In the genomic region with DNA sequence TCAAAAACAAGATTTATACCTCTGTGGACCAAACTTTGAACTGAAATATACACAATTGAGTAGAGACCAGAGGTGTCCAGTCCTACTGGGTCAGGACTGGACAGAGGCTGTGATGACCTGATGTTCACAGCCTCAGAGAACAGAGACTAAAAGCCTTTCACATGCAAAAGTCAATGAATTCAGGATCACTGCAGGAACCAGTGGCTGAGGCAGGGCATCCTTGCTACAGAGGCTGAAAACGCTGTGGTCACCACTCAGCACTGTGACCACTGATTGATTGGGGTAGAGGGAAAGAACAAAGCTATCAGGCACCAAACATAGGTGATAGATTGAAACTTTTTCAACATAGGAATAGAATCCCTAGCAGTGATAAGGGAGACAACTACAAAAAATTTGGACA, we compare ENCODE assay signal across 33 cellular contexts.
"Had no signal": no experiment of that assay in that cellular context is flagged by ENCODE, and none has a peak within 500 bp of the region (broad histone marks: within the 10 kb centered on the region; RNA-seq: fewer than 3 reads in every experiment).

No MANE protein-coding gene starts in this region.

- H3K4me3 Mint-ChIP-seq: activated CD4-positive, alpha-beta memory T cell treated with anti-CD3 and anti-CD28 coated beads, Interleukin-2, amount 10 ng/mL, durations not matched to agents 7 days and 5 days; activated CD4-positive, alpha-beta T cell treated with anti-CD3 and anti-CD28 coated beads, Interleukin-2, amount 10 ng/mL, durations not matched to agents 7 days and 5 days; activated naive CD8-positive, alpha-beta T cell; nephron; stimulated activated effector memory CD8-positive, alpha-beta T cell treated with anti-CD3 and anti-CD28 coated beads, Interleukin-12 subunit alpha, Interleukin-12 subunit beta, amount 100 ng/mL, for 72 hours; stimulated activated naive CD8-positive, alpha-beta T cell treated with anti-CD3 and anti-CD28 coated beads, Interleukin-15, Interleukin-2, amounts not matched to agents 100 ng/mL and 50 ng/mL, for 24 hours; T-helper 1 cell treated with Interleukin-12 subunit alpha and Interleukin-12 subunit beta and Interleukin-4 antibody, amounts not matched to agents 30 μg/mL and 1 μg/mL, for 36 hours; type B pancreatic cell had no signal

- H3K9me3 Mint-ChIP-seq: activated CD4-positive, alpha-beta memory T cell treated with anti-CD3 and anti-CD28 coated beads, Interleukin-2, amount 10 ng/mL, durations not matched to agents 7 days and 5 days; activated CD4-positive, alpha-beta T cell treated with anti-CD3 and anti-CD28 coated beads, Interleukin-2, amount 10 ng/mL, durations not matched to agents 7 days and 5 days; nephron; stimulated activated effector memory CD8-positive, alpha-beta T cell treated with anti-CD3 and anti-CD28 coated beads, Interleukin-12 subunit alpha, Interleukin-12 subunit beta, amount 100 ng/mL, for 72 hours; stimulated activated naive CD8-positive, alpha-beta T cell treated with anti-CD3 and anti-CD28 coated beads, Interleukin-15, Interleukin-2, amounts not matched to agents 100 ng/mL and 50 ng/mL, for 24 hours; T-helper 1 cell treated with Interleukin-12 subunit alpha and Interleukin-12 subunit beta and Interleukin-4 antibody, amounts not matched to agents 30 μg/mL and 1 μg/mL, for 36 hours; type B pancreatic cell had no signal

- H3K4me2 ChIP-seq: hepatocyte had no signal

- FAIRE-seq: colon, pancreas, TTC549 had no signal

- H2AFZ ChIP-seq: hepatocyte had no signal

- DNase-seq: activated CD4-positive, alpha-beta memory T cell treated with anti-CD3 and anti-CD28 coated beads, Interleukin-2, amount 10 ng/mL, durations not matched to agents 7 days and 5 days; activated CD4-positive, alpha-beta T cell treated with anti-CD3 and anti-CD28 coated beads, Interleukin-2, amount 10 ng/mL, durations not matched to agents 7 days and 5 days; activated CD4-positive, CD25-positive, alpha-beta regulatory T cell treated with anti-CD3 and anti-CD28 coated beads, Interleukin-2, amount 50 U/mL, for 72 hours; activated CD8-positive, alpha-beta memory T cell treated with anti-CD3 and anti-CD28 coated beads, Interleukin-2, amount 50 U/mL, for 48 hours; activated effector memory CD4-positive, alpha-beta T cell treated with Interleukin-2 at 50 U/mL for 16 hours; activated naive CD4-positive, alpha-beta T cell treated with Interleukin-2 at 50 U/mL for 16 hours; activated T-cell treated with anti-CD3 and anti-CD28 coated beads, Interleukin-2, amount 50 U/mL, for 48 hours; adrenal gland; aorta; body of pancreas; effector CD8-positive, alpha-beta T cell; gastrocnemius medialis; glutamatergic neuron; islet precursor cell; left ventricle myocardium superior; pancreas; retina; stimulated activated CD4-positive, alpha-beta T cell treated with anti-CD3 and anti-CD28 coated beads, Interleukin-4, amount 100 ng/mL, for 24 hours; SW 1271; T-helper 9 cell; uterus; WERI-Rb-1 had no signal

- H3K36me3 Mint-ChIP-seq: activated naive CD8-positive, alpha-beta T cell; stimulated activated effector memory CD8-positive, alpha-beta T cell treated with anti-CD3 and anti-CD28 coated beads, Interleukin-12 subunit alpha, Interleukin-12 subunit beta, amount 100 ng/mL, for 72 hours; type B pancreatic cell had no signal

- H3K9me3 ChIP-seq: adrenal gland, body of pancreas, gastrocnemius medialis, pancreas, prostate gland, uterus had no signal

- H3K27me3 ChIP-seq: adrenal gland, body of pancreas, gastrocnemius medialis, hepatocyte, pancreas, uterus had no signal

- H3K36me3 ChIP-seq: adrenal gland, gastrocnemius medialis, pancreas, prostate gland, uterus, WERI-Rb-1 had no signal

- H3K27ac Mint-ChIP-seq: activated CD4-positive, alpha-beta memory T cell treated with anti-CD3 and anti-CD28 coated beads, Interleukin-2, amount 10 ng/mL, durations not matched to agents 7 days and 5 days; activated CD4-positive, alpha-beta T cell treated with anti-CD3 and anti-CD28 coated beads, Interleukin-2, amount 10 ng/mL, durations not matched to agents 7 days and 5 days; activated naive CD8-positive, alpha-beta T cell; nephron; stimulated activated effector memory CD8-positive, alpha-beta T cell treated with anti-CD3 and anti-CD28 coated beads, Interleukin-12 subunit alpha, Interleukin-12 subunit beta, amount 100 ng/mL, for 72 hours; stimulated activated naive CD8-positive, alpha-beta T cell treated with anti-CD3 and anti-CD28 coated beads, Interleukin-15, Interleukin-2, amounts not matched to agents 100 ng/mL and 50 ng/mL, for 24 hours; T-helper 1 cell treated with Interleukin-12 subunit alpha and Interleukin-12 subunit beta and Interleukin-4 antibody, amounts not matched to agents 30 μg/mL and 1 μg/mL, for 36 hours; type B pancreatic cell had no signal

- H3K27ac ChIP-seq: adrenal gland, body of pancreas, gastrocnemius medialis, hepatocyte, pancreas, prostate gland, skin epidermis, uterus, WERI-Rb-1 had no signal

- H3K27me3 Mint-ChIP-seq: activated naive CD8-positive, alpha-beta T cell; type B pancreatic cell had no signal

- H3K4me1 ChIP-seq: adrenal gland, body of pancreas, gastrocnemius medialis, pancreas, prostate gland, uterus had no signal

- H3K4me3 ChIP-seq: adrenal gland, body of pancreas, gastrocnemius medialis, hepatocyte, pancreas, prostate gland, skin epidermis, uterus had no signal

- H3K4me1 Mint-ChIP-seq: activated CD4-positive, alpha-beta memory T cell treated with anti-CD3 and anti-CD28 coated beads, Interleukin-2, amount 10 ng/mL, durations not matched to agents 7 days and 5 days; activated CD4-positive, alpha-beta T cell treated with anti-CD3 and anti-CD28 coated beads, Interleukin-2, amount 10 ng/mL, durations not matched to agents 7 days and 5 days; nephron; stimulated activated effector memory CD8-positive, alpha-beta T cell treated with anti-CD3 and anti-CD28 coated beads, Interleukin-12 subunit alpha, Interleukin-12 subunit beta, amount 100 ng/mL, for 72 hours had no signal

- H3K79me2 ChIP-seq: hepatocyte had no signal
